Comparison of ENCODE assay signal across 19 cellular contexts in the genomic region with DNA sequence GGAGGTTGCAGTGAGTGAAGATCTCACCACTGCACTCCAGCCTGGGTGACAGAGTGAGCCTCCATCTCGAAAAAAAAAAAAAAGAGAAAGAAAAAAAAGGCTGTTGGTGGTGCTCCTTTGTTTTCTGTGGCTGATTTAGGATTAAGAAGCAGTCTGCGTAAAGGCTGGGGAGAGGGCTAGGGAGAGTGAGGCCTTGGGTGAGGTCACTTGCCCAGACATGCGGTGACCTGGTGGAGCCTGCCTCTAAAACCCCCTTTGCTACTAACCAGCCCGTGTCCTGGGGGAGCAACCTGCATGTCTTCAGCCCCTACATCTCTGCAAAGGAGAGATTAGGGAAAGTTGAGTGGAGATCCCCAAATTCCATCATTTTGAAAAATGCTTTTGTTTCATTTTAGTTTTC. TPM values are rescaled to one million over a fixed set of nuclear protein-coding genes. Genes with fewer than 3 reads are reported as not detected.
DNase-seq lines count a peak whose midpoint lies in the region; ATAC-seq and TF ChIP-seq lines count a peak whose summit lies in the region.
"Had no signal": no experiment of that assay in that cellular context is flagged by ENCODE, and none has a peak within 500 bp of the region (broad histone marks: within the 10 kb centered on the region; RNA-seq: fewer than 3 reads in every experiment).

No MANE protein-coding gene starts in this region.

- H3K4me3 ChIP-seq in breast epithelium (no peak overlapping the region), neural progenitor cell (no peak overlapping the region), coronary artery (no peak overlapping the region)
- H3K4me3 ChIP-seq: GM12878, PC-9, SJSA1 had no signal

- peaks cover 35% of the 10 kb centered on the region for H3F3A ChIP-seq in neural progenitor cell (ENCODE audit: low read depth)

- no peaks in the 10 kb centered on the region for H3K36me3 Mint-ChIP-seq in MCF 10A (ENCODE audit: insufficient read depth, unreplicated experiment)
- no peaks in the 10 kb centered on the region for H3K36me3 Mint-ChIP-seq in neural progenitor cell
- no peaks in the 10 kb centered on the region for H3K36me3 Mint-ChIP-seq in activated CD4-positive, alpha-beta T cell treated with anti-CD3 and anti-CD28 coated beads, Interleukin-2, amount 10 ng/mL, durations not matched to agents 7 days and 5 days (ENCODE audit: low read depth)
- H3K36me3 Mint-ChIP-seq: CD4-positive, alpha-beta memory T cell had no signal

- ATAC-seq in HG03135 (IDR thresholded peaks at IDR 0.05; ENCODE audit: unreplicated experiment) = no peak
- ATAC-seq: GM12878 had no signal

- no peak overlapping the region for H3K9ac ChIP-seq in neural progenitor cell

- H3K27me3 ChIP-seq in breast epithelium (no peaks in the 10 kb centered on the region), neural progenitor cell (no peaks in the 10 kb centered on the region)
- H3K27me3 ChIP-seq: SJSA1 had no signal

- H3K9me3 Mint-ChIP-seq in MCF 10A (ENCODE audit: unreplicated experiment) = no peaks in the 10 kb centered on the region
- no peaks in the 10 kb centered on the region for H3K9me3 Mint-ChIP-seq in neural progenitor cell
- no peaks in the 10 kb centered on the region for H3K9me3 Mint-ChIP-seq in activated CD4-positive, alpha-beta T cell treated with anti-CD3 and anti-CD28 coated beads, Interleukin-2, amount 10 ng/mL, durations not matched to agents 7 days and 5 days
- H3K9me3 Mint-ChIP-seq: CD4-positive, alpha-beta memory T cell had no signal

- no peaks in the 10 kb centered on the region for H3K79me2 ChIP-seq in neural progenitor cell (ENCODE audit: low read depth)

- H3K36me3 ChIP-seq in breast epithelium (no peaks in the 10 kb centered on the region), neural progenitor cell (no peaks in the 10 kb centered on the region)
- H3K36me3 ChIP-seq: SJSA1 had no signal

- TF ChIP-seq CTCF in MCF 10A (IDR thresholded peaks at IDR 0.05; ENCODE audit: unreplicated experiment) (no peak), breast epithelium (IDR thresholded peaks at IDR 0.05) (no peak), neural progenitor cell (IDR thresholded peaks at IDR 0.05) (no peak), coronary artery (IDR thresholded peaks at IDR 0.05) (no peak)

- intact Hi-C loops in MCF 10A (cut with micrococcal nuclease) (no loop called here), breast epithelium (cut with DNase I; ENCODE audit: low total_unique reads) (no loop called here)

- H3K27ac ChIP-seq in breast epithelium = no peak overlapping the region
- no peak overlapping the region for H3K27ac ChIP-seq in neural progenitor cell
- H3K27ac ChIP-seq in coronary artery = no peak overlapping the region
- H3K27ac ChIP-seq: 22Rv1, HL-60, PC-9, SJSA1 had no signal

- CTCF ChIA-PET in MCF 10A (lab: Yijun Ruan, JAX) = no interaction called here
- CTCF ChIA-PET in activated CD4-positive, alpha-beta T cell treated with anti-CD3 and anti-CD28 coated beads, Interleukin-2, amount 10 ng/mL, durations not matched to agents 7 days and 5 days (lab: Charles Lee) = no interaction called here

- BruUV-seq in MCF 10A (replicated peaks; lab: Mats Ljungman, UMichigan) = no TSS peak

- POLR2A ChIA-PET in MCF 10A (lab: Yijun Ruan, JAX) = interaction anchor here (0.6 kb wide), 1 partner anchor 8 kb away, joined by 3 read pairs; no protein-coding TSS in a partner anchor
- POLR2A ChIA-PET in activated CD4-positive, alpha-beta T cell treated with anti-CD3 and anti-CD28 coated beads, Interleukin-2, amount 10 ng/mL, durations not matched to agents 7 days and 5 days (lab: Charles Lee) = no interaction called here

- DNase-seq in MCF 10A (ENCODE audit: unreplicated experiment) (no peak), breast epithelium (ENCODE audit: low spot score in 2 of 2) (no peak), ecto neural progenitor cell (ENCODE audit: low spot score) (peak; percentile 50), neural progenitor cell (ENCODE audit: low spot score) (peak; percentile 66), coronary artery (ENCODE audit: low spot score) (no peak), NCI-H146 (lab: John Stamatoyannopoulos, UW) (no peak)
- no peak for DNase-seq in activated CD4-positive, alpha-beta T cell treated with anti-CD3 and anti-CD28 coated beads, Interleukin-2, amount 10 ng/mL, durations not matched to agents 7 days and 5 days
- DNase-seq: CD4-positive, alpha-beta memory T cell; DMS79 treated with DMSO at 0.1 percent for 48 hours; NCI-H1436; NCI-H2029 treated with DMSO at 0.1 percent for 48 hours; NCI-H2171 treated with DMSO at 0.1 percent for 48 hours; NCI-H748 treated with DMSO at 0.1 percent for 48 hours; PC-9 had no signal

- H3K4me1 Mint-ChIP-seq in MCF 10A (ENCODE audit: insufficient read depth, unreplicated experiment) (no peaks in the 10 kb centered on the region), neural progenitor cell (peaks cover 35% of the 10 kb centered on the region)
- peaks cover 6% of the 10 kb centered on the region for H3K4me1 Mint-ChIP-seq in activated CD4-positive, alpha-beta T cell treated with anti-CD3 and anti-CD28 coated beads, Interleukin-2, amount 10 ng/mL, durations not matched to agents 7 days and 5 days
- H3K4me1 Mint-ChIP-seq: CD4-positive, alpha-beta memory T cell had no signal

- TF ChIP-seq POLR2A in breast epithelium (IDR thresholded peaks at IDR 0.05) = no peak

- H2AFZ ChIP-seq in neural progenitor cell (replicated peaks) = no peak overlapping the region

- no peak overlapping the region for H3K4me3 Mint-ChIP-seq in MCF 10A (ENCODE audit: unreplicated experiment)
- H3K4me3 Mint-ChIP-seq in neural progenitor cell = no peak overlapping the region
- no peak overlapping the region for H3K4me3 Mint-ChIP-seq in activated CD4-positive, alpha-beta T cell treated with anti-CD3 and anti-CD28 coated beads, Interleukin-2, amount 10 ng/mL, durations not matched to agents 7 days and 5 days
- H3K4me3 Mint-ChIP-seq: CD4-positive, alpha-beta memory T cell had no signal

- H4K20me1 ChIP-seq in neural progenitor cell (ENCODE audit: low read depth) = no peaks in the 10 kb centered on the region

- H3K4me2 ChIP-seq in neural progenitor cell = peak overlapping the region; percentile 7
- H3K4me2 ChIP-seq: PC-9 had no signal

- H3K9me3 ChIP-seq in breast epithelium (no peaks in the 10 kb centered on the region), neural progenitor cell (ENCODE audit: low read depth) (no peaks in the 10 kb centered on the region)
- H3K9me3 ChIP-seq: SJSA1 had no signal

- H3K4me1 ChIP-seq in breast epithelium (no peaks in the 10 kb centered on the region), neural progenitor cell (peaks cover 40% of the 10 kb centered on the region)

- H3K27ac Mint-ChIP-seq in MCF 10A (ENCODE audit: low read depth, unreplicated experiment) = peak overlapping the region; percentile 51
- peak overlapping the region; percentile 84 for H3K27ac Mint-ChIP-seq in neural progenitor cell
- H3K27ac Mint-ChIP-seq in activated CD4-positive, alpha-beta T cell treated with anti-CD3 and anti-CD28 coated beads, Interleukin-2, amount 10 ng/mL, durations not matched to agents 7 days and 5 days = no peak overlapping the region
- H3K27ac Mint-ChIP-seq: CD4-positive, alpha-beta memory T cell had no signal

- H3K27me3 Mint-ChIP-seq in MCF 10A (ENCODE audit: insufficient read depth, unreplicated experiment) = no peaks in the 10 kb centered on the region
- peaks cover 6% of the 10 kb centered on the region for H3K27me3 Mint-ChIP-seq in neural progenitor cell (ENCODE audit: insufficient read depth, low read depth)
- H3K27me3 Mint-ChIP-seq in activated CD4-positive, alpha-beta T cell treated with anti-CD3 and anti-CD28 coated beads, Interleukin-2, amount 10 ng/mL, durations not matched to agents 7 days and 5 days = no peaks in the 10 kb centered on the region

RNA-seq across cellular contexts. Expression of a gene that starts 39.1 kb away (rescaled TPM):
- 47.0 and 47.9 TPM in 2 replicates for total RNA-seq in MCF 10A (2022)
- total RNA-seq in breast epithelium = 10 to 100 TPM; 67.2 to 91.2 (median 82.2) TPM
- 61.5 and 84.7 TPM in 2 replicates for total RNA-seq in neural progenitor cell (ENCODE audit: low replicate concordance)
- total RNA-seq in activated CD4-positive, alpha-beta T cell treated with anti-CD3 and anti-CD28 coated beads, Interleukin-2, amount 10 ng/mL, durations not matched to agents 7 days and 5 days = 10 to 100 TPM; 47.3 to 48.4 TPM

Comparison
In these comparisons a context has a peak if more than half of its experiments do, and no peak if none do; other contexts are left out.
1. DNase-seq: peak in ecto neural progenitor cell (single experiment) and neural progenitor cell (single experiment); none in MCF 10A (single experiment), breast epithelium (0 of 2), coronary artery (single experiment), activated CD4-positive, alpha-beta T cell treated with anti-CD3 and anti-CD28 coated beads, Interleukin-2, amount 10 ng/mL, durations not matched to agents 7 days and 5 days (single experiment) and NCI-H146 (single experiment).